1 cellular context compared by ENCODE assay signal in genomic region chr18:7740815-7741214, GRCh38.
TF ChIP-seq lines count a peak whose summit lies in the region.

No MANE protein-coding gene starts in this region.

TF ChIP-seq in GM23338, 12 proteins besides CTCF, POLR2A, EP300 and RAD21 (continued from another document):
- TF ChIP-seq ZNF462 (CRISPR knock-in tag; IDR thresholded peaks at IDR 0.05) (no peak), ETS1 (IDR thresholded peaks at IDR 0.05) (no peak), NANOG (IDR thresholded peaks at IDR 0.05; ENCODE audit: borderline replicate concordance) (no peak)
TF ChIP-seq in GM23338: peak in this region for 0.
